ENCODE assay signal across 8 cellular contexts in the genomic region with DNA sequence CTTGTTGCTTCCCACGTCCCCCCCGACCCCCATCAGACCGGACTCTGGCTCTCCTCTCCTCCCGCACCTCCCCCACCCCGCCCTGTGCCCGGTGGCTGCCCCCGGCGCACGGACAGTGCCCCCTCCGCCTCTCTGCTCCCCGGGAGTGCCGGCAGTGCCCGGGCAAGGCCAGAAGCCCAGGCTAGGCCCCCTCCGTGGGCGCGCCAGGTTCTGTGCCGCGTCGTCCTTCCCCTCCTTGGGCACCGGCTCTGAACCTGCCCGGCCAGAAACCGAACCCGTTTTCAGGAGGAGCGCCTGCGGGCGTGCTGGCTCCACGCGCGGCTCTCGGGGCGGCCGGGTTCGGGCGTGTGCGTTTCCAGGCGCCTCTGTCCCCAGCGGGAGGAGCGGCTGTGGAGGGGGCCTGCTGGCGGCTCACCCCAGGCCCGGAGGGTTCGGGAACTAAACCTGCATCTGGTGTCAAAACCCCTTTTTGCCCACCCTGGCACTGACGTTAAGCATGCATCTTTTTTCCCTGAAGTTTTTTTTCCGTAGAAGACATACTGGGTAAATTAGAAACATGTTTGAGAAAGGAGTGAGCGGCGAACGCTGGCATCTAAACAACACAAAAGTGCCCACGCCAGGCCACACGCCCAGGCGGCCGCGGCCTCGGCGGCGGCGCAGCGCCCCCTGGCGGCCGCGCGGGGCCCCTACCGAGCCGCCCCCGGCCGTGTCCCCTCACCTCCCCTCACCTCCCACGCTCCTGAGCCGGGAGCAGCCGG.
A peak's percentile ranks its signal among the peaks of the same experiment; 100 is the strongest.
DNase-seq lines count a peak whose midpoint lies in the region; ATAC-seq lines count a peak whose summit lies in the region.

No MANE protein-coding gene starts in this region.

- peak overlapping the region in 1 of 2 donors; percentile 19 for H3K27ac Mint-ChIP-seq in effector memory CD8-positive, alpha-beta T cell
- H3K27ac Mint-ChIP-seq in memory B cell, result no peak overlapping the region

- H3K4me1 Mint-ChIP-seq in effector memory CD8-positive, alpha-beta T cell (ENCODE audit: low read depth in 2 of 2), result no peaks in the 10 kb centered on the region
- peaks cover 6% of the 10 kb centered on the region for H3K4me1 Mint-ChIP-seq in memory B cell

- peaks cover 7% of the 10 kb centered on the region for H3K36me3 Mint-ChIP-seq in effector memory CD8-positive, alpha-beta T cell (ENCODE audit: insufficient read depth)
- no peaks in the 10 kb centered on the region for H3K36me3 Mint-ChIP-seq in memory B cell

- peaks cover 10 to 27% of the 10 kb centered on the region in 2 donors for H3K27me3 Mint-ChIP-seq in effector memory CD8-positive, alpha-beta T cell
- no peaks in the 10 kb centered on the region for H3K27me3 Mint-ChIP-seq in memory B cell

- peak; percentile 62 for ATAC-seq in HG02885 (IDR thresholded peaks at IDR 0.05; ENCODE audit: poor library complexity, unreplicated experiment)
- peak; percentile 94 for ATAC-seq in effector memory CD8-positive, alpha-beta T cell (replicated peaks)
- peak; percentile 65 for ATAC-seq in memory B cell (ENCODE audit: low read depth)

- no peaks in the 10 kb centered on the region for H3K9me3 Mint-ChIP-seq in effector memory CD8-positive, alpha-beta T cell
- H3K9me3 Mint-ChIP-seq in memory B cell, result no peaks in the 10 kb centered on the region

- peak overlapping the region in 1 of 2 donors; percentile 60 for H3K4me3 Mint-ChIP-seq in effector memory CD8-positive, alpha-beta T cell
- H3K4me3 Mint-ChIP-seq in memory B cell, result peak overlapping the region; percentile 80

- DNase-seq in NOMO-1 (lab: John Stamatoyannopoulos, UW; ENCODE audit: unreplicated experiment in 2 of 2), result peak; percentile 58 to 76
- DNase-seq in NOMO-1 treated with dmso at 0.1 percent for 144 hours (lab: John Stamatoyannopoulos, UW; ENCODE audit: unreplicated experiment), result no peak
- DNase-seq in NCI-H510A treated with DMSO at 0.1 percent for 48 hours (lab: John Stamatoyannopoulos, UW), result peak; percentile 70
- peak; percentile 26 to 38 for DNase-seq in activated CD8-positive, alpha-beta memory T cell treated with anti-CD3 and anti-CD28 coated beads for 4 hours (ENCODE audit: low read depth in 2 of 2)
- peak; percentile 44 to 62 (median 59) for DNase-seq in effector memory CD8-positive, alpha-beta T cell
- peak; percentile 68 to 69 for DNase-seq in memory B cell (ENCODE audit: low spot score in 2 of 2)
- DNase-seq in stimulated activated CD4-positive, alpha-beta T cell treated with anti-CD3 and anti-CD28 coated beads, TNF-alpha, amount 100 ng/mL, for 4 hours (ENCODE audit: low read depth in 3 of 3), result peak; percentile 37 to 51 (median 47)
